1 cellular context compared by ENCODE assay signal in the genomic region with DNA sequence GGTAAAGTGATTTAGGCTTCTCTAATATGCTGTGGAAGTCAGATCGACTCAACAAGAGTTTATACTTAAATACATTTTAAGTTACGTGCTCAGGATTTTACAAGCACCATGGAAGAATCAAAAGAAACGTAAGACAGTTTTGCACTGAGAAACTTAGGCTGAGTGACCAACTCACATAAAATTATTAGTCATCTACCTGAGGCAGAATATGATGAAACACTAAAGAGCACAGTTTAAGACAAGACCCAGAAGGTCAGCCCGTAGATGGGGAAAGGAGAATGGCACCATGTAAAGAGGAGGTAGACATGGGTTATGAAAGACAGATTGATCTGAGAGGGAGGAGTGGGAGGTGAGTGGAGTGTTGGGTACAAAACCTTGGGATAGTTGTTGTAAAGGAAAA. TPM values are rescaled to one million over a fixed set of nuclear protein-coding genes. Genes with fewer than 3 reads are reported as not detected.
"Had no signal": no experiment of that assay in that cellular context is flagged by ENCODE, and none has a peak within 500 bp of the region (broad histone marks: within the 10 kb centered on the region; RNA-seq: fewer than 3 reads in every experiment).

No MANE protein-coding gene starts in this region.

RNA-seq across cellular contexts. Expression of a gene that starts 53.9 kb away (rescaled TPM):
- polyA plus RNA-seq: naive thymus-derived CD4-positive, alpha-beta T cell had no signal
